In genomic region chr14:68975667-68976066, GRCh38 we compare ENCODE assay signal across 9 cellular contexts. TPM values are rescaled to one million over a fixed set of nuclear protein-coding genes. Genes with fewer than 3 reads are reported as not detected.
DNase-seq lines count a peak whose midpoint lies in the region; TF ChIP-seq lines count a peak whose summit lies in the region.
"Had no signal": no experiment of that assay in that cellular context is flagged by ENCODE, and none has a peak within 500 bp of the region (broad histone marks: within the 10 kb centered on the region; RNA-seq: fewer than 3 reads in every experiment).

No MANE protein-coding gene starts in this region.

- peaks cover 45% of the 10 kb centered on the region for H3K36me3 Mint-ChIP-seq in endodermal cell (ENCODE audit: low read depth)
- peaks cover 33% of the 10 kb centered on the region for H3K36me3 Mint-ChIP-seq in nephron progenitor cell (ENCODE audit: low read depth)

- H3K36me3 ChIP-seq in NT2/D1 (ENCODE audit: insufficient read depth, insufficient read length, low read length) (peaks cover 70% of the 10 kb centered on the region), endodermal cell (ENCODE audit: control insufficient read depth, insufficient read depth, low read length) (peaks cover 62% of the 10 kb centered on the region)

- H3K9me3 Mint-ChIP-seq in endodermal cell, result no peaks in the 10 kb centered on the region
- H3K9me3 Mint-ChIP-seq in nephron progenitor cell, result no peaks in the 10 kb centered on the region

- DNase-seq in AG08396 (ENCODE audit: low spot score), result peak; percentile 62
- DNase-seq in NT2/D1 (ENCODE audit: low read depth, low spot score), result no peak
- DNase-seq in endodermal cell, result peak; percentile 47
- DNase-seq in nephron progenitor cell, result no peak
- no peak for DNase-seq in LoVo (ENCODE audit: low spot score)
- DNase-seq in NCI-H1417 treated with DMSO at 0.1 percent for 48 hours (lab: John Stamatoyannopoulos, UW), result no peak
- no peak for DNase-seq in COR-L47 (lab: John Stamatoyannopoulos, UW)
- no peak for DNase-seq in activated CD4-positive, alpha-beta T cell treated with anti-CD3 and anti-CD28 coated beads, Interleukin-2, amount 50 U/mL, for 1 hour
- DNase-seq: SHP77 had no signal

- H3K4me3 Mint-ChIP-seq in endodermal cell (peak overlapping the region; percentile 83), nephron progenitor cell (peak overlapping the region; percentile 33)

- H3K4me1 ChIP-seq in NT2/D1 (ENCODE audit: insufficient read depth, insufficient read length) (peaks cover 12% of the 10 kb centered on the region), endodermal cell (ENCODE audit: control insufficient read depth, insufficient read depth, low read length) (peaks cover 11% of the 10 kb centered on the region)

- no peak overlapping the region for H3K27ac ChIP-seq in endodermal cell (ENCODE audit: low read depth, low read length)

- WGBS in endodermal cell (ENCODE audit: insufficient coverage in 1 of 2, insufficient read length in 1 of 2), 2 experiments, result 85 to 93% methylated on average over 7 of the region's 7 CpGs

- peaks cover 50% of the 10 kb centered on the region for H3K4me1 Mint-ChIP-seq in endodermal cell
- peaks cover 56% of the 10 kb centered on the region for H3K4me1 Mint-ChIP-seq in nephron progenitor cell

- H3K4me3 ChIP-seq in NT2/D1 (ENCODE audit: insufficient read length, low read depth) (peak overlapping the region; percentile 4), endodermal cell (ENCODE audit: low read length) (peak overlapping the region; percentile 77)

- TF ChIP-seq CTCF in endodermal cell (conservative IDR thresholded peaks at IDR 0.05) (no peak), nephron progenitor cell (IDR thresholded peaks at IDR 0.05) (no peak)

- no peaks in the 10 kb centered on the region for H3K27me3 ChIP-seq in NT2/D1 (ENCODE audit: insufficient read depth, insufficient read length)
- H3K27me3 ChIP-seq in endodermal cell (ENCODE audit: control insufficient read depth, insufficient read depth, low read length, poor library complexity, severe bottlenecking), result no peaks in the 10 kb centered on the region

- H3K9ac ChIP-seq in NT2/D1 (ENCODE audit: insufficient read length, low read depth), result no peak overlapping the region
- H3K9ac ChIP-seq in endodermal cell (ENCODE audit: extremely low read depth, low read length, poor library complexity, severe bottlenecking), result no peak overlapping the region

- H3K27me3 Mint-ChIP-seq in endodermal cell (ENCODE audit: insufficient read depth), result no peaks in the 10 kb centered on the region
- H3K27me3 Mint-ChIP-seq in nephron progenitor cell (ENCODE audit: low read depth, poor library complexity), result peaks cover 11% of the 10 kb centered on the region

- H3K9me3 ChIP-seq in NT2/D1 (ENCODE audit: insufficient read depth, low read length), result no peaks in the 10 kb centered on the region
- no peaks in the 10 kb centered on the region for H3K9me3 ChIP-seq in endodermal cell (ENCODE audit: control insufficient read depth, low read length)

- H3K27ac Mint-ChIP-seq in endodermal cell (no peak overlapping the region), nephron progenitor cell (no peak overlapping the region)

RNA-seq across cellular contexts. Expression of gene ACTN1, which starts 3.4 kb away (rescaled TPM):
- 100 to 1,000 TPM; 190 to 275 TPM for total RNA-seq in endodermal cell
- 115 TPM for polyA plus RNA-seq in endodermal cell (2013, experiment 1 of 2)
- polyA plus RNA-seq in endodermal cell (2013, experiment 2 of 2), result 126 TPM

Comparison
In these comparisons a context has a peak if more than half of its experiments do, and no peak if none do; other contexts are left out.
1. DNase-seq: peak in AG08396 (single experiment) and endodermal cell (single experiment); none in NT2/D1 (single experiment), nephron progenitor cell (single experiment), LoVo (single experiment), NCI-H1417 treated with DMSO at 0.1 percent for 48 hours (single experiment), COR-L47 (single experiment) and activated CD4-positive, alpha-beta T cell treated with anti-CD3 and anti-CD28 coated beads, Interleukin-2, amount 50 U/mL, for 1 hour (single experiment).